ENCODE assay signal across 1 cellular context in genomic region chr17:81655378-81656117, GRCh38.
TF ChIP-seq lines count a peak whose summit lies in the region.

No MANE protein-coding gene starts in this region.

TF ChIP-seq in GM12878, 131 proteins besides CTCF, POLR2A, EP300 and RAD21:
- TF ChIP-seq NFYA (IDR thresholded peaks at IDR 0.05; ENCODE audit: borderline replicate concordance, low read depth, low read length): no peak
- 0 out of 2 replicates have a peak, but pooled peaks have one; percentile 58 for TF ChIP-seq HSF1 (IDR thresholded peaks at IDR 0.05; ENCODE audit: low read depth, low read length)
- no peak for TF ChIP-seq RBBP5 (conservative IDR thresholded peaks at IDR 0.05)
- no peak for TF ChIP-seq PAX8 (IDR thresholded peaks at IDR 0.05)
- no peak for TF ChIP-seq DPF2 (IDR thresholded peaks at IDR 0.05)
